1 cellular context compared by ENCODE assay signal in the genomic region with DNA sequence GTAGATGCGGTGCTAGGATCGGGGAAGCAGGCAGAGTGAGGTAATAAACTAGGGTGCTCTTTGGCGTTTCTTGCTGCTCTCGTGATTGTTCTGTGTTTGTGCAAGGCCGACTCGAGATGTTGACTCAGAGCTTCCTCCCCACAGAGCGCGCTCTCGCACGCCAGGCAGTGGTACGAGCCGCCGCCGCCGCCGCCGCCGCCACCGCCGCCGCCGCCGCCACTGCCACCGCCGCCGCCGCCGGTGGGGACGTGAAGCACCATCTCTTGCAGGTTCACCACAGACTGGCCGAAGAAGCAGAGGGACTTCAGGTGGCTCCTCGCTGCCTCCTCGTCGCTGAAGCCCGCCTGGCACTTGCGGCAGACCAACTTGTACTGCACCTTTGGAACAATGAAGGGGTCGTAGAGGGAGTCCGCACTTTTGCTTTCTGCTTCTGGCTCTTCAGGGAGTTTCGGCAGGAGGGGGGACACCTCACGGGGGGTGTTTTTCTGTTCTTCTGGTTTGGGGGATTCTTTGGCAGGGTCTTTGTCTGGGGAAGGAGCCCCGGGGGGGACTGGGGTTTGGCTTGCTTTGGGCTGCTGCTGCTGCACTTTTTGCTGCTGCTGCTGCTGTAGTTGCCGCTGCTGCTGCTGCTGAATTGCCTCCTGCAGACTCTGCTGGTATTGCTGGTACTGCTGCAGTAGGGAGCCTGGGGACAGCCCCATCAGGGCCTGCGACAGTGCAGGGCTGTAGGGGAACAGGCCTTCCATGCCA.
A peak's percentile ranks its signal among the peaks of the same experiment; 100 is the strongest.
TF ChIP-seq lines count a peak whose summit lies in the region.

No MANE protein-coding gene starts in this region.

TF ChIP-seq in GM12878, 131 proteins besides CTCF, POLR2A, EP300 and RAD21 (continued from another document):
- TF ChIP-seq, protein P1, sequence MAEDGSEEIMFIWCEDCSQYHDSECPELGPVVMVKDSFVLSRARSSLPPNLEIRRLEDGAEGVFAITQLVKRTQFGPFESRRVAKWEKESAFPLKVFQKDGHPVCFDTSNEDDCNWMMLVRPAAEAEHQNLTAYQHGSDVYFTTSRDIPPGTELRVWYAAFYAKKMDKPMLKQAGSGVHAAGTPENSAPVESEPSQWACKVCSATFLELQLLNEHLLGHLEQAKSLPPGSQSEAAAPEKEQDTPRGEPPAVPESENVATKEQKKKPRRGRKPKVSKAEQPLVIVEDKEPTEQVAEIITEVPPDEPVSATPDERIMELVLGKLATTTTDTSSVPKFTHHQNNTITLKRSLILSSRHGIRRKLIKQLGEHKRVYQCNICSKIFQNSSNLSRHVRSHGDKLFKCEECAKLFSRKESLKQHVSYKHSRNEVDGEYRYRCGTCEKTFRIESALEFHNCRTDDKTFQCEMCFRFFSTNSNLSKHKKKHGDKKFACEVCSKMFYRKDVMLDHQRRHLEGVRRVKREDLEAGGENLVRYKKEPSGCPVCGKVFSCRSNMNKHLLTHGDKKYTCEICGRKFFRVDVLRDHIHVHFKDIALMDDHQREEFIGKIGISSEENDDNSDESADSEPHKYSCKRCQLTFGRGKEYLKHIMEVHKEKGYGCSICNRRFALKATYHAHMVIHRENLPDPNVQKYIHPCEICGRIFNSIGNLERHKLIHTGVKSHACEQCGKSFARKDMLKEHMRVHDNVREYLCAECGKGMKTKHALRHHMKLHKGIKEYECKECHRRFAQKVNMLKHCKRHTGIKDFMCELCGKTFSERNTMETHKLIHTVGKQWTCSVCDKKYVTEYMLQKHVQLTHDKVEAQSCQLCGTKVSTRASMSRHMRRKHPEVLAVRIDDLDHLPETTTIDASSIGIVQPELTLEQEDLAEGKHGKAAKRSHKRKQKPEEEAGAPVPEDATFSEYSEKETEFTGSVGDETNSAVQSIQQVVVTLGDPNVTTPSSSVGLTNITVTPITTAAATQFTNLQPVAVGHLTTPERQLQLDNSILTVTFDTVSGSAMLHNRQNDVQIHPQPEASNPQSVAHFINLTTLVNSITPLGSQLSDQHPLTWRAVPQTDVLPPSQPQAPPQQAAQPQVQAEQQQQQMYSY (CRISPR knock-in tag; IDR thresholded peaks at IDR 0.05) = no peak
- TF ChIP-seq LARP7 (IDR thresholded peaks at IDR 0.05) (0 out of 2 replicates have a peak, but pooled peaks have one; percentile 40), IKZF1 (conservative IDR thresholded peaks at IDR 0.05) (0 out of 2 replicates have a peak, but pooled peaks have one; percentile 29), KAT2A (conservative IDR thresholded peaks at IDR 0.05; ENCODE audit: control insufficient read depth, low read depth, low read length) (no peak), SP1 (IDR thresholded peaks at IDR 0.05; ENCODE audit: low read depth, low read length) (no peak), NFXL1 (IDR thresholded peaks at IDR 0.05; ENCODE audit: borderline replicate concordance) (no peak), TCF3 (IDR thresholded peaks at IDR 0.05; ENCODE audit: borderline replicate concordance, insufficient read depth, low read depth, low read length) (no peak), BHLHE40 (IDR thresholded peaks at IDR 0.05; ENCODE audit: borderline replicate concordance in 1 of 2, low read depth in 2 of 2, low read length in 1 of 2) (peak in 1 of 2 experiments; percentile 76; a peak in 2 of 4 replicates), MEF2A (IDR thresholded peaks at IDR 0.05; ENCODE audit: insufficient read depth, low read depth, low read length) (no peak), TBL1XR1 (IDR thresholded peaks at IDR 0.05; ENCODE audit: low read depth, low read length) (no peak), ESRRA (IDR thresholded peaks at IDR 0.05; ENCODE audit: low read length) (no peak)
- TF ChIP-seq, protein P2, sequence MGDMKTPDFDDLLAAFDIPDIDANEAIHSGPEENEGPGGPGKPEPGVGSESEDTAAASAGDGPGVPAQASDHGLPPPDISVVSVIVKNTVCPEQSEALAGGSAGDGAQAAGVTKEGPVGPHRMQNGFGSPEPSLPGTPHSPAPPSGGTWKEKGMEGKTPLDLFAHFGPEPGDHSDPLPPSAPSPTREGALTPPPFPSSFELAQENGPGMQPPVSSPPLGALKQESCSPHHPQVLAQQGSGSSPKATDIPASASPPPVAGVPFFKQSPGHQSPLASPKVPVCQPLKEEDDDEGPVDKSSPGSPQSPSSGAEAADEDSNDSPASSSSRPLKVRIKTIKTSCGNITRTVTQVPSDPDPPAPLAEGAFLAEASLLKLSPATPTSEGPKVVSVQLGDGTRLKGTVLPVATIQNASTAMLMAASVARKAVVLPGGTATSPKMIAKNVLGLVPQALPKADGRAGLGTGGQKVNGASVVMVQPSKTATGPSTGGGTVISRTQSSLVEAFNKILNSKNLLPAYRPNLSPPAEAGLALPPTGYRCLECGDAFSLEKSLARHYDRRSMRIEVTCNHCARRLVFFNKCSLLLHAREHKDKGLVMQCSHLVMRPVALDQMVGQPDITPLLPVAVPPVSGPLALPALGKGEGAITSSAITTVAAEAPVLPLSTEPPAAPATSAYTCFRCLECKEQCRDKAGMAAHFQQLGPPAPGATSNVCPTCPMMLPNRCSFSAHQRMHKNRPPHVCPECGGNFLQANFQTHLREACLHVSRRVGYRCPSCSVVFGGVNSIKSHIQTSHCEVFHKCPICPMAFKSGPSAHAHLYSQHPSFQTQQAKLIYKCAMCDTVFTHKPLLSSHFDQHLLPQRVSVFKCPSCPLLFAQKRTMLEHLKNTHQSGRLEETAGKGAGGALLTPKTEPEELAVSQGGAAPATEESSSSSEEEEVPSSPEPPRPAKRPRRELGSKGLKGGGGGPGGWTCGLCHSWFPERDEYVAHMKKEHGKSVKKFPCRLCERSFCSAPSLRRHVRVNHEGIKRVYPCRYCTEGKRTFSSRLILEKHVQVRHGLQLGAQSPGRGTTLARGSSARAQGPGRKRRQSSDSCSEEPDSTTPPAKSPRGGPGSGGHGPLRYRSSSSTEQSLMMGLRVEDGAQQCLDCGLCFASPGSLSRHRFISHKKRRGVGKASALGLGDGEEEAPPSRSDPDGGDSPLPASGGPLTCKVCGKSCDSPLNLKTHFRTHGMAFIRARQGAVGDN (IDR thresholded peaks at IDR 0.05) = no peak
- TF ChIP-seq, protein P3, sequence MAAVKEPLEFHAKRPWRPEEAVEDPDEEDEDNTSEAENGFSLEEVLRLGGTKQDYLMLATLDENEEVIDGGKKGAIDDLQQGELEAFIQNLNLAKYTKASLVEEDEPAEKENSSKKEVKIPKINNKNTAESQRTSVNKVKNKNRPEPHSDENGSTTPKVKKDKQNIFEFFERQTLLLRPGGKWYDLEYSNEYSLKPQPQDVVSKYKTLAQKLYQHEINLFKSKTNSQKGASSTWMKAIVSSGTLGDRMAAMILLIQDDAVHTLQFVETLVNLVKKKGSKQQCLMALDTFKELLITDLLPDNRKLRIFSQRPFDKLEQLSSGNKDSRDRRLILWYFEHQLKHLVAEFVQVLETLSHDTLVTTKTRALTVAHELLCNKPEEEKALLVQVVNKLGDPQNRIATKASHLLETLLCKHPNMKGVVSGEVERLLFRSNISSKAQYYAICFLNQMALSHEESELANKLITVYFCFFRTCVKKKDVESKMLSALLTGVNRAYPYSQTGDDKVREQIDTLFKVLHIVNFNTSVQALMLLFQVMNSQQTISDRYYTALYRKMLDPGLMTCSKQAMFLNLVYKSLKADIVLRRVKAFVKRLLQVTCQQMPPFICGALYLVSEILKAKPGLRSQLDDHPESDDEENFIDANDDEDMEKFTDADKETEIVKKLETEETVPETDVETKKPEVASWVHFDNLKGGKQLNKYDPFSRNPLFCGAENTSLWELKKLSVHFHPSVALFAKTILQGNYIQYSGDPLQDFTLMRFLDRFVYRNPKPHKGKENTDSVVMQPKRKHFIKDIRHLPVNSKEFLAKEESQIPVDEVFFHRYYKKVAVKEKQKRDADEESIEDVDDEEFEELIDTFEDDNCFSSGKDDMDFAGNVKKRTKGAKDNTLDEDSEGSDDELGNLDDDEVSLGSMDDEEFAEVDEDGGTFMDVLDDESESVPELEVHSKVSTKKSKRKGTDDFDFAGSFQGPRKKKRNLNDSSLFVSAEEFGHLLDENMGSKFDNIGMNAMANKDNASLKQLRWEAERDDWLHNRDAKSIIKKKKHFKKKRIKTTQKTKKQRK (IDR thresholded peaks at IDR 0.05; ENCODE audit: low read depth, low read length) = no peak
